In genomic region chr4:47705326-47705981, GRCh38 we compare ENCODE assay signal across 10 cellular contexts.
DNase-seq lines count a peak whose midpoint lies in the region; ATAC-seq and TF ChIP-seq lines count a peak whose summit lies in the region.
"Had no signal": no experiment of that assay in that cellular context is flagged by ENCODE, and none has a peak within 500 bp of the region (broad histone marks: within the 10 kb centered on the region; RNA-seq: fewer than 3 reads in every experiment).

No MANE protein-coding gene starts in this region.

- H3K27ac Mint-ChIP-seq in effector memory CD8-positive, alpha-beta T cell = no peak overlapping the region

- H3K27me3 ChIP-seq in right lobe of liver = no peaks in the 10 kb centered on the region

- H3K4me1 ChIP-seq in right lobe of liver = peaks cover 0 to 23% (median 4%) of the 10 kb centered on the region in 4 donors

- ATAC-seq in right lobe of liver = peak; percentile 52 to 67 (median 60)
- no peak for ATAC-seq in activated T-cell treated with anti-CD3 and anti-CD28 coated beads, Interleukin-2, amount 50 U/mL, for 4 hours
- no peak for ATAC-seq in GM18498 (IDR thresholded peaks at IDR 0.05; ENCODE audit: unreplicated experiment)
- no peak for ATAC-seq in effector memory CD8-positive, alpha-beta T cell (replicated peaks)

- peak overlapping the region; percentile 13 to 46 (median 31) for H3K4me3 ChIP-seq in right lobe of liver

- no peaks in the 10 kb centered on the region for H3K9me3 ChIP-seq in right lobe of liver

- H3K9me3 Mint-ChIP-seq in activated T-cell treated with anti-CD3 and anti-CD28 coated beads, Interleukin-2, amount 50 U/mL, for 4 hours = no peaks in the 10 kb centered on the region
- H3K9me3 Mint-ChIP-seq in effector memory CD8-positive, alpha-beta T cell = no peaks in the 10 kb centered on the region
- H3K9me3 Mint-ChIP-seq: central memory CD8-positive, alpha-beta T cell had no signal

- 13% methylated on average over 7 of the region's 7 CpGs for WGBS in right lobe of liver (ENCODE audit: insufficient coverage, low coverage, low lambda C conversion rate, missing lambda C conversion rate)

- no peak for TF ChIP-seq POLR2A in right lobe of liver (IDR thresholded peaks at IDR 0.05)

- H3K4me3 Mint-ChIP-seq in activated T-cell treated with anti-CD3 and anti-CD28 coated beads, Interleukin-2, amount 50 U/mL, for 4 hours = no peak overlapping the region
- no peak overlapping the region for H3K4me3 Mint-ChIP-seq in effector memory CD8-positive, alpha-beta T cell
- H3K4me3 Mint-ChIP-seq: central memory CD8-positive, alpha-beta T cell had no signal

- H3K4me1 Mint-ChIP-seq in activated T-cell treated with anti-CD3 and anti-CD28 coated beads, Interleukin-2, amount 50 U/mL, for 4 hours (ENCODE audit: low read depth) = no peaks in the 10 kb centered on the region
- no peaks in the 10 kb centered on the region for H3K4me1 Mint-ChIP-seq in effector memory CD8-positive, alpha-beta T cell (ENCODE audit: low read depth in 2 of 2)
- H3K4me1 Mint-ChIP-seq: central memory CD8-positive, alpha-beta T cell had no signal

- TF ChIP-seq CTCF in right lobe of liver (IDR thresholded peaks at IDR 0.05) = peak; percentile 42 to 74 (median 52)

- DNase-seq in Daoy (ENCODE audit: low read depth) (peak; percentile 11), M059J (ENCODE audit: low read depth) (peak; percentile 25), astrocyte of the hippocampus (ENCODE audit: low read depth, low spot score) (peak; percentile 11), right lobe of liver (no peak), cerebellar nuclear complex (lab: John Stamatoyannopoulos, UW) (no peak)
- no peak for DNase-seq in activated T-cell treated with anti-CD3 and anti-CD28 coated beads, Interleukin-2, amount 50 U/mL, for 4 hours
- no peak for DNase-seq in effector memory CD8-positive, alpha-beta T cell
- DNase-seq: NCI-H446 treated with DMSO at 0.1 percent for 48 hours had no signal

- H3K36me3 Mint-ChIP-seq in activated T-cell treated with anti-CD3 and anti-CD28 coated beads, Interleukin-2, amount 50 U/mL, for 4 hours (ENCODE audit: insufficient read depth) = no peaks in the 10 kb centered on the region
- H3K36me3 Mint-ChIP-seq in effector memory CD8-positive, alpha-beta T cell (ENCODE audit: insufficient read depth) = no peaks in the 10 kb centered on the region

- intact Hi-C loops in right lobe of liver (cut with DNase I) = loop anchor here in 1 of 2 donors (10.0 kb wide), 1 partner anchor 129 kb away; the partner anchor contains the start of gene CORIN

- peaks cover 15% of the 10 kb centered on the region for H3K27me3 Mint-ChIP-seq in activated T-cell treated with anti-CD3 and anti-CD28 coated beads, Interleukin-2, amount 50 U/mL, for 4 hours (ENCODE audit: low read depth)
- H3K27me3 Mint-ChIP-seq in effector memory CD8-positive, alpha-beta T cell = peaks cover 47 to 59% of the 10 kb centered on the region in 2 donors

- peak overlapping the region; percentile 5 to 86 (median 83) for H3K27ac ChIP-seq in right lobe of liver

- H3K36me3 ChIP-seq in right lobe of liver = no peaks in the 10 kb centered on the region

Comparison
In these comparisons a context has a peak if more than half of its experiments do, and no peak if none do; other contexts are left out.
1. DNase-seq: peak in Daoy (single experiment), M059J (single experiment) and astrocyte of the hippocampus (single experiment); none in right lobe of liver (0 of 3), activated T-cell treated with anti-CD3 and anti-CD28 coated beads, Interleukin-2, amount 50 U/mL, for 4 hours (single experiment), effector memory CD8-positive, alpha-beta T cell (0 of 3) and cerebellar nuclear complex (0 of 2).
2. ATAC-seq: peak in right lobe of liver (4 of 4); none in activated T-cell treated with anti-CD3 and anti-CD28 coated beads, Interleukin-2, amount 50 U/mL, for 4 hours (0 of 2), GM18498 (single experiment) and effector memory CD8-positive, alpha-beta T cell (single experiment).